In the genomic region with DNA sequence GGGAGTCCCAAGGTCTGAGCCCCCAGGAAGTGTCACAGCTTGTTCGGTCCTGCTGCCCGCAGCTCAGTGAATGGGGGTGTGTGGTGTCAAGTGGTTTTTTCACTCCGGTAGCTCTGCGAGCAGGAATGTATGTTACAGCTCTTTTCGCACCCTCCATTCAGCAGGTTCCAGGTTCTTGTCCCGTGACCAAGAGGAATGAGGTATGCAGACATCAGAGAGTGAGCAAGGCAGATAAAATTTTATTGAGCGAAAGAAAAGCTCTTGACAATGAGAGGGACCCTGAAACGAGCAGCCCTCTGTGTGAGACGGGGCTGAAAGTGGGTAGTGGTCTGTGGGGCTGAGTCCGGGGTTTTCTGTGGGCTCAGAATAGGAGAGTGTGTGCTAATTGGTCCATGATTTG, we compare ENCODE assay signal across 2 cellular contexts.
TF ChIP-seq lines count a peak whose summit lies in the region.

No MANE protein-coding gene starts in this region.

TF ChIP-seq in GM23338, 12 proteins besides CTCF, POLR2A, EP300 and RAD21 (continues in another document):
- TF ChIP-seq, protein P1, sequence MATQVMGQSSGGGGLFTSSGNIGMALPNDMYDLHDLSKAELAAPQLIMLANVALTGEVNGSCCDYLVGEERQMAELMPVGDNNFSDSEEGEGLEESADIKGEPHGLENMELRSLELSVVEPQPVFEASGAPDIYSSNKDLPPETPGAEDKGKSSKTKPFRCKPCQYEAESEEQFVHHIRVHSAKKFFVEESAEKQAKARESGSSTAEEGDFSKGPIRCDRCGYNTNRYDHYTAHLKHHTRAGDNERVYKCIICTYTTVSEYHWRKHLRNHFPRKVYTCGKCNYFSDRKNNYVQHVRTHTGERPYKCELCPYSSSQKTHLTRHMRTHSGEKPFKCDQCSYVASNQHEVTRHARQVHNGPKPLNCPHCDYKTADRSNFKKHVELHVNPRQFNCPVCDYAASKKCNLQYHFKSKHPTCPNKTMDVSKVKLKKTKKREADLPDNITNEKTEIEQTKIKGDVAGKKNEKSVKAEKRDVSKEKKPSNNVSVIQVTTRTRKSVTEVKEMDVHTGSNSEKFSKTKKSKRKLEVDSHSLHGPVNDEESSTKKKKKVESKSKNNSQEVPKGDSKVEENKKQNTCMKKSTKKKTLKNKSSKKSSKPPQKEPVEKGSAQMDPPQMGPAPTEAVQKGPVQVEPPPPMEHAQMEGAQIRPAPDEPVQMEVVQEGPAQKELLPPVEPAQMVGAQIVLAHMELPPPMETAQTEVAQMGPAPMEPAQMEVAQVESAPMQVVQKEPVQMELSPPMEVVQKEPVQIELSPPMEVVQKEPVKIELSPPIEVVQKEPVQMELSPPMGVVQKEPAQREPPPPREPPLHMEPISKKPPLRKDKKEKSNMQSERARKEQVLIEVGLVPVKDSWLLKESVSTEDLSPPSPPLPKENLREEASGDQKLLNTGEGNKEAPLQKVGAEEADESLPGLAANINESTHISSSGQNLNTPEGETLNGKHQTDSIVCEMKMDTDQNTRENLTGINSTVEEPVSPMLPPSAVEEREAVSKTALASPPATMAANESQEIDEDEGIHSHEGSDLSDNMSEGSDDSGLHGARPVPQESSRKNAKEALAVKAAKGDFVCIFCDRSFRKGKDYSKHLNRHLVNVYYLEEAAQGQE (IDR thresholded peaks at IDR 0.05; ENCODE audit: unreplicated experiment), result no peak
- TF ChIP-seq EZH2 (IDR thresholded peaks at IDR 0.05; ENCODE audit: low read depth, unreplicated experiment) (no peak), EZH2phosphoT487 (IDR thresholded peaks at IDR 0.05; ENCODE audit: unreplicated experiment) (no peak), ZNF114 (CRISPR knock-in tag; IDR thresholded peaks at IDR 0.05) (no peak), STAT1 (IDR thresholded peaks at IDR 0.05; ENCODE audit: unreplicated experiment) (no peak), ZNF331 (CRISPR knock-in tag; IDR thresholded peaks at IDR 0.05; ENCODE audit: low read depth) (no peak), JUNB (IDR thresholded peaks at IDR 0.05; ENCODE audit: unreplicated experiment) (no peak), CREB1 (CRISPR knock-in tag; IDR thresholded peaks at IDR 0.05; ENCODE audit: low read depth) (no peak), POLR2AphosphoS5 (IDR thresholded peaks at IDR 0.05; ENCODE audit: low read depth) (no peak)
- TF ChIP-seq, protein P2, sequence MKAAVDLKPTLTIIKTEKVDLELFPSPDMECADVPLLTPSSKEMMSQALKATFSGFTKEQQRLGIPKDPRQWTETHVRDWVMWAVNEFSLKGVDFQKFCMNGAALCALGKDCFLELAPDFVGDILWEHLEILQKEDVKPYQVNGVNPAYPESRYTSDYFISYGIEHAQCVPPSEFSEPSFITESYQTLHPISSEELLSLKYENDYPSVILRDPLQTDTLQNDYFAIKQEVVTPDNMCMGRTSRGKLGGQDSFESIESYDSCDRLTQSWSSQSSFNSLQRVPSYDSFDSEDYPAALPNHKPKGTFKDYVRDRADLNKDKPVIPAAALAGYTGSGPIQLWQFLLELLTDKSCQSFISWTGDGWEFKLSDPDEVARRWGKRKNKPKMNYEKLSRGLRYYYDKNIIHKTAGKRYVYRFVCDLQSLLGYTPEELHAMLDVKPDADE (IDR thresholded peaks at IDR 0.05), result no peak

TF ChIP-seq in IMR-90, 13 proteins besides CTCF, POLR2A, EP300 and RAD21:
- TF ChIP-seq USF2 (IDR thresholded peaks at IDR 0.05; ENCODE audit: low read depth, low read length) (no peak), FOS (IDR thresholded peaks at IDR 0.05; ENCODE audit: low read depth, low read length) (no peak), CEBPB (IDR thresholded peaks at IDR 0.05; ENCODE audit: low read depth, low read length) (no peak), RCOR1 (IDR thresholded peaks at IDR 0.05; ENCODE audit: insufficient replicate concordance, low read length) (no peak)
